Comparison of ENCODE assay signal across 7 cellular contexts in the genomic region with DNA sequence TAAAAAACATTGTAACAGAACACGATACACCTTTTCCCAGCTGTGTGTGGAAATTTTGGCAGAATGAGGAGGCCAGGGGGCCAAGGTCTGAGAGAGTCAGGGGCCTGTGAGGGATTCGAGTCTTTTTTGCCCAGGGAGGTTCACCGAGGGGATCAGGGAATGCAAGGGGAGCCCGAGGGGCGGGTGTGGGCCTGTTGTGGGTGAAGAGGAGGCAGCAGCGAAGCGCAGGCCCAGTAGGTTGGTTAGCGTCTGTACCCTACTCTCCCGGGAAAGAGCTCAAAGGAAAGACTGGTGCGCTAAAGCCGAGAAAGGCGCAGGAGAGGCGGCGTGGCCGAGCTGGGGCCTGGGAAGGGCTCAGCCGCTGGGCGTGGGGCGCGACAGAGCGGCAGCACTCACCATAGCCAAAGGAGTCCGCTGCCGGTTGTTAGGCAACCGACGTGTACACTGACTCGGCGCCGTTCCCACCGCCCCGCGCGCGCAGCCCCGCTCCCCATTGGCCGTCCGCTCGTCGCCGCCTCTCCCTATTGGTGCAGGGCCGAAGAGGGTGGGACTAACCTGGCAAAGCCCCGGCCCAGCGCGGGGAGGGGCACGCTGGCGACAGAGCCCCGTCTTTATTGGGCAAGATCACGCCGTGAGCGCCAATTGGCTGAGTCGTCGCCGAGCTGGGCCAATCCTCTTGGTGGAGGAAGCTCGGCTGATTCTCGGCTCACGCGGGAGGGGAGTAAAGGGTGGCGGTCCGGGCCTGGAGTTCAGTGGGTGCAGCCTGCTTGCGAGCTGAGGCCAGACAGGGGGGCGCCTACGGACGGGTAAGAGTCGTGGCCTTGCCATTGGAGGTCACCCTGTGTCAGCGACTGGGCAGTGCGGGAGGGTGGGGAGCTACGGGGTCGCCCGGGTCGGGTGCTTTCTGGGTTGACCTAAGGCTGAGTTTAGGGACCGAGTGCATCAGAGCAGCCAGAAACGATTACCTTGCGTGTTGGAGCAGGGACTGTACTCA. TPM values are rescaled to one million over a fixed set of nuclear protein-coding genes. Genes with fewer than 3 reads are reported as not detected.
DNase-seq lines count a peak whose midpoint lies in the region; ATAC-seq, FAIRE-seq and TF ChIP-seq lines count a peak whose summit lies in the region.

A gene (minus strand): TSS at position 446 of the 994 bp plus-strand sequence. CDS start 47 bp downstream, at position 399.
A gene (plus strand): TSS at position 752 of the 994 bp plus-strand sequence. CDS start 15,262 bp downstream, outside the sequence.

- peaks cover 22% of the 10 kb centered on the region for H3K4me1 Mint-ChIP-seq in brain

- H3K36me3 Mint-ChIP-seq in brain = peaks cover 31% of the 10 kb centered on the region

- FAIRE-seq in TTC549 (lab: Jason Lieb, UNC) = peak; percentile 37

- H3K9me3 Mint-ChIP-seq in brain = peaks cover 0 to 16% (median 2%) of the 10 kb centered on the region in 5 experiments

- no peak for TF ChIP-seq EP300 in sigmoid colon (IDR thresholded peaks at IDR 0.05)

- H3K27me3 Mint-ChIP-seq in brain = peaks cover 8% of the 10 kb centered on the region

- peak; percentile 97 for DNase-seq in NCI-H2107 (lab: John Stamatoyannopoulos, UW)
- peak; percentile 62 for DNase-seq in iPS DF 4.7 (ENCODE audit: extremely low read depth, low spot score)
- DNase-seq in sigmoid colon = peak; percentile 98

- intact Hi-C loops in sigmoid colon (cut with DNase I) = no loop called here

- peak within 1 kb of the TSS; percentile 90 to 98 (median 95) for H3K4me3 Mint-ChIP-seq in brain

- no peak for TF ChIP-seq POLR2A in sigmoid colon (IDR thresholded peaks at IDR 0.05)

- H3K4me3 ChIP-seq in sigmoid colon = peak within 1 kb of the TSS; percentile 55 to 64 (median 62)

- H3K27ac Mint-ChIP-seq in brain = peak within 1 kb of the TSS; percentile 90 to 98 (median 97)

- peaks cover 0 to 23% (median 13%) of the 10 kb centered on the region in 4 donors for H3K4me1 ChIP-seq in sigmoid colon

- TF ChIP-seq CTCF in brain (conservative IDR thresholded peaks at IDR 0.05) (no peak), sigmoid colon (IDR thresholded peaks at IDR 0.05) (no peak)

- H3K27me3 ChIP-seq in sigmoid colon = no peaks in the 10 kb centered on the region

- peak within 1 kb of the TSS; percentile 68 to 78 (median 74) for H3K27ac ChIP-seq in sigmoid colon

- ATAC-seq in GM18519 (IDR thresholded peaks at IDR 0.05; ENCODE audit: low FRiP score, unreplicated experiment) (peak; percentile 99), HG03060 (IDR thresholded peaks at IDR 0.05; ENCODE audit: low read depth, unreplicated experiment) (peak; percentile 98)

- peaks cover 0 to 8% (median 1%) of the 10 kb centered on the region in 4 donors for H3K36me3 ChIP-seq in sigmoid colon

- WGBS in sigmoid colon, 2 donors = 1% methylated on average over 71 of the region's 71 CpGs

- no peaks in the 10 kb centered on the region for H3K9me3 ChIP-seq in sigmoid colon

RNA-seq across cellular contexts. Expression of the first gene that starts in this region (rescaled TPM):
- polyA plus RNA-seq in brain (ENCODE audit: insufficient read depth, low read depth, low replicate concordance) (78.3 TPM), sigmoid colon (10 to 100 TPM; 22.7 to 32.4 (median 26.2) TPM)
- total RNA-seq in sigmoid colon = 10 to 100 TPM; 44.3 to 56.4 (median 48.4) TPM

RNA-seq across cellular contexts. Expression of the second gene that starts in this region (rescaled TPM):
- polyA plus RNA-seq in brain (ENCODE audit: insufficient read depth, low read depth, low replicate concordance) (33.7 TPM), sigmoid colon (10 to 100 TPM; 11.8 to 32.5 (median 14.4) TPM)
- total RNA-seq in sigmoid colon = 1 to 10 TPM; 6.1 to 9.9 (median 8.4) TPM

Comparison
In these comparisons a context has a peak if more than half of its experiments do, and no peak if none do; other contexts are left out.
1. Peak in every context shown above with its lines: DNase-seq, ATAC-seq, H3K4me3 ChIP-seq and H3K27ac ChIP-seq.